9 cellular contexts compared by ENCODE assay signal in genomic region chr1:1059494-1060280, GRCh38. TPM values are rescaled to one million over a fixed set of nuclear protein-coding genes. Genes with fewer than 3 reads are reported as not detected.
DNase-seq lines count a peak whose midpoint lies in the region; ATAC-seq, FAIRE-seq and TF ChIP-seq lines count a peak whose summit lies in the region.
"Had no signal": no experiment of that assay in that cellular context is flagged by ENCODE, and none has a peak within 500 bp of the region (broad histone marks: within the 10 kb centered on the region; RNA-seq: fewer than 3 reads in every experiment).

No MANE protein-coding gene starts in this region.

- H3K4me3 ChIP-seq in HUES48 (ENCODE audit: low read depth, low read length) (peak overlapping the region; percentile 70), RWPE2 (ENCODE audit: severe bottlenecking) (peak overlapping the region; percentile 32), testis (peak overlapping the region; percentile 44 to 62)

- no peak overlapping the region for H3K9ac ChIP-seq in HUES48 (ENCODE audit: low read depth, low read length)

- TF ChIP-seq CTCF in D721Med (IDR thresholded peaks at IDR 0.05; ENCODE audit: insufficient read depth, missing control alignments) (no peak), RWPE2 (IDR thresholded peaks at IDR 0.05; ENCODE audit: poor library complexity, severe bottlenecking) (peak; percentile 26), omental fat pad (IDR thresholded peaks at IDR 0.05) (no peak), testis (IDR thresholded peaks at IDR 0.05) (peak in 1 of 3 experiments; percentile 2)

- no peak for FAIRE-seq in D721Med (lab: Jason Lieb, UNC)
- FAIRE-seq: islet of Langerhans had no signal

- H3K4me1 ChIP-seq in HUES48 (ENCODE audit: control insufficient read depth, insufficient read depth, low read length) (peaks cover 5% of the 10 kb centered on the region), RWPE2 (ENCODE audit: insufficient read depth, poor library complexity, severe bottlenecking) (peaks cover 17% of the 10 kb centered on the region), testis (peaks cover 17% of the 10 kb centered on the region)

- intact Hi-C loops in testis (cut with DNase I; ENCODE audit: low total_unique reads) = loop anchor here (10.0 kb wide), 1 partner anchor 55 kb away; the partner anchor contains the start of gene HES4

- H3K27me3 ChIP-seq in HUES48 (ENCODE audit: control insufficient read depth, insufficient read depth, low read length) = peaks cover 60% of the 10 kb centered on the region
- H3K27me3 ChIP-seq in RWPE2 (ENCODE audit: insufficient read depth, poor library complexity, severe bottlenecking) = no peaks in the 10 kb centered on the region
- no peaks in the 10 kb centered on the region for H3K27me3 ChIP-seq in testis

- H3K27ac ChIP-seq in HUES48 (ENCODE audit: low read depth, low read length) (no peak overlapping the region), RWPE2 (ENCODE audit: poor library complexity, severe bottlenecking) (no peak overlapping the region), testis (no peak overlapping the region)

- no peak for TF ChIP-seq POLR2A in testis (IDR thresholded peaks at IDR 0.05)

- peak; percentile 60 for ATAC-seq in GM21367 (IDR thresholded peaks at IDR 0.05; ENCODE audit: unreplicated experiment)
- peak; percentile 54 for ATAC-seq in RWPE2 (ENCODE audit: low read depth)
- peak; percentile 64 for ATAC-seq in omental fat pad (ENCODE audit: low FRiP score)

- peaks cover 3% of the 10 kb centered on the region; the same call in 1 of the 2 replicates for H3K36me3 ChIP-seq in HUES48 (ENCODE audit: control insufficient read depth, insufficient read depth, low read length)
- H3K36me3 ChIP-seq in RWPE2 (ENCODE audit: low read depth) = peaks cover 6% of the 10 kb centered on the region
- no peaks in the 10 kb centered on the region for H3K36me3 ChIP-seq in testis (ENCODE audit: low read depth, missing control alignments)

- no peaks in the 10 kb centered on the region for H3K9me3 ChIP-seq in HUES48 (ENCODE audit: control insufficient read depth, insufficient read depth, low read length)
- no peaks in the 10 kb centered on the region for H3K9me3 ChIP-seq in RWPE2 (ENCODE audit: severe bottlenecking)
- no peaks in the 10 kb centered on the region for H3K9me3 ChIP-seq in testis

- DNase-seq in D721Med (ENCODE audit: insufficient read length, low spot score) (peak; percentile 78), RWPE2 (ENCODE audit: low spot score) (no peak), activated gamma-delta T cell treated with Interleukin-2 at 50 U/mL for 16 hours (peak; percentile 92), germinal center (ENCODE audit: low spot score) (peak; percentile 94), omental fat pad (ENCODE audit: low spot score) (peak; percentile 88), testis (peak; percentile 93)

- WGBS in testis, 2 donors = 4 to 5% methylated on average over 32 to 45 of the region's 69 CpGs

RNA-seq across cellular contexts. Expression of gene RNF223, which starts 14.4 kb away (rescaled TPM):
- not detected for total RNA-seq in omental fat pad
- total RNA-seq in testis = under 1 TPM; 0.19 to 0.31 TPM
- not detected for polyA plus RNA-seq in testis (ENCODE audit: insufficient read depth, low read depth, low replicate concordance)

RNA-seq across cellular contexts. Expression of gene AGRN, which starts 39.8 kb away (rescaled TPM):
- total RNA-seq in omental fat pad (10 to 100 TPM; 17.2 to 42.3 (median 22.6) TPM), testis (100 to 1,000 TPM in 1 of 2 donors, 10 to 100 TPM in 1; 99.4 to 108 TPM)
- 48.9 TPM for polyA plus RNA-seq in testis (ENCODE audit: insufficient read depth, low read depth, low replicate concordance)

RNA-seq across cellular contexts. Expression of gene ISG15, which starts 46.4 kb away (rescaled TPM):
- 10 to 100 TPM; 27.7 to 84.3 (median 32.6) TPM for total RNA-seq in omental fat pad
- total RNA-seq in testis = 10 to 100 TPM; 22.8 to 24.0 TPM
- 16.6 TPM for polyA plus RNA-seq in testis (ENCODE audit: insufficient read depth, low read depth, low replicate concordance)

RNA-seq across cellular contexts. Expression of gene C1orf159, which starts 56.2 kb away (rescaled TPM):
- total RNA-seq in omental fat pad = 10 to 100 TPM in 2 of 4 donors, 1 to 10 TPM in 2; 5.6 to 12.0 (median 9.5) TPM
- total RNA-seq in testis = 10 to 100 TPM; 50.7 to 68.3 TPM
- polyA plus RNA-seq in testis (ENCODE audit: insufficient read depth, low read depth, low replicate concordance) = 40.7 TPM

RNA-seq across cellular contexts. Expression of gene HES4, which starts 59.8 kb away (rescaled TPM):
- 10 to 100 TPM; 17.8 to 30.0 (median 22.6) TPM for total RNA-seq in omental fat pad
- 10 to 100 TPM; 26.4 to 27.5 TPM for total RNA-seq in testis
- polyA plus RNA-seq in testis (ENCODE audit: insufficient read depth, low read depth, low replicate concordance) = 2.3 TPM
